In the genomic region with DNA sequence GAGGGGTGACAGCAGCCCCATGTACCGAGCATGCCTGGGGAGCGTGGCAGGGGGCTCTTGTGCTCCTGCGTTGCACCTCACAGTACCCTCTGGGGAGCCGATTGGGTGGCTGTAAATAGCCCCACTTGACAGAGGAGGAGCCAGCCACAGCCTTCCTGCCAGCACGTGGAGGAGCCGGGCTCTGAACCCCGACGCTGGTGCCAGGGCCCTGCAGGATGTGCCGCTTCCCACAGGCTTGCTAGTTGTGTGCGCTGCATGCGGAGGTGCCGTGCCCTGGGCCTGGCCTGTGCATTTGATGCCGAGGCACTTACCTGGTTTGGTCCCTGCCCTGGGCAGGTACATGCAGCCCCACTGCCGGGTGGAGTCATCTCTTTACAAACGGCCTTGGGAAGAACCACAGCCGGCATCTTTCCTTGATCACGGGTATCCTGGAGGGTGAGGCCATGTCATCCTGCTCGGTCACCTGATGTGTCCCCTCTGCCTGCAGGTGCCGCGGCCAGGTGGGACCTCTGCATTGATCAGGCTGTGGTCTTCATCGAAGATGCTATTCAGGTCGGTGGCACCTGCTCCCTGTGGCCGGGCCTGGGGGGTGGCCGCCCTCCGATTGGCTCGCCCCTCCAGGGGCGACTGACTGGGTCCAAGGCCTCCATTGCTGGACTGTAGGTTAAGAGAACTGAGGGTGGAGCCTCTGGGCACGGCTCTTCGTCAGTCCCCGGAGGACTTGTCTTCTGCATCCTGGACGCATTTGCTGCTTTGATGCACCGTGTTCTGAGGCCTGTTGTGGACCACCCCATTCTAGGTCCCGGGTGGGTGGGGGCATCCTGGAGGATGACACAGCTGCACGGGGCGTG, we compare ENCODE assay signal across 1 cellular context.
TF ChIP-seq lines count a peak whose summit lies in the region.

No MANE protein-coding gene starts in this region.

TF ChIP-seq in H1, 55 proteins besides CTCF, POLR2A, EP300 and RAD21:
- TF ChIP-seq EGR1 (IDR thresholded peaks at IDR 0.05; ENCODE audit: borderline replicate concordance, low read depth, low read length), result no peak
- no peak for TF ChIP-seq RNF2 (IDR thresholded peaks at IDR 0.05; ENCODE audit: borderline replicate concordance, low read depth, low read length, missing control alignments, poor library complexity, severe bottlenecking)
- TF ChIP-seq RXRA (IDR thresholded peaks at IDR 0.05; ENCODE audit: insufficient read depth, low read depth, low read length), result no peak
- TF ChIP-seq JUND (IDR thresholded peaks at IDR 0.05; ENCODE audit: low read length), result no peak
- TF ChIP-seq, protein P1, sequence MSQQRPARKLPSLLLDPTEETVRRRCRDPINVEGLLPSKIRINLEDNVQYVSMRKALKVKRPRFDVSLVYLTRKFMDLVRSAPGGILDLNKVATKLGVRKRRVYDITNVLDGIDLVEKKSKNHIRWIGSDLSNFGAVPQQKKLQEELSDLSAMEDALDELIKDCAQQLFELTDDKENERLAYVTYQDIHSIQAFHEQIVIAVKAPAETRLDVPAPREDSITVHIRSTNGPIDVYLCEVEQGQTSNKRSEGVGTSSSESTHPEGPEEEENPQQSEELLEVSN (IDR thresholded peaks at IDR 0.05), result no peak
- TF ChIP-seq, protein P2, sequence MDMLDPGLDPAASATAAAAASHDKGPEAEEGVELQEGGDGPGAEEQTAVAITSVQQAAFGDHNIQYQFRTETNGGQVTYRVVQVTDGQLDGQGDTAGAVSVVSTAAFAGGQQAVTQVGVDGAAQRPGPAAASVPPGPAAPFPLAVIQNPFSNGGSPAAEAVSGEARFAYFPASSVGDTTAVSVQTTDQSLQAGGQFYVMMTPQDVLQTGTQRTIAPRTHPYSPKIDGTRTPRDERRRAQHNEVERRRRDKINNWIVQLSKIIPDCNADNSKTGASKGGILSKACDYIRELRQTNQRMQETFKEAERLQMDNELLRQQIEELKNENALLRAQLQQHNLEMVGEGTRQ (IDR thresholded peaks at IDR 0.05; ENCODE audit: low read length), result no peak
- no peak for TF ChIP-seq TAF7 (optimal IDR thresholded peaks at IDR 0.05; ENCODE audit: borderline replicate concordance, low read depth, low read length)
